Comparison of ENCODE assay signal across 11 cellular contexts in genomic region chr3:25455316-25456232, GRCh38. TPM values are rescaled to one million over a fixed set of nuclear protein-coding genes. Genes with fewer than 3 reads are reported as not detected.
DNase-seq lines count a peak whose midpoint lies in the region; ATAC-seq and TF ChIP-seq lines count a peak whose summit lies in the region.
"Had no signal": no experiment of that assay in that cellular context is flagged by ENCODE, and none has a peak within 500 bp of the region (broad histone marks: within the 10 kb centered on the region; RNA-seq: fewer than 3 reads in every experiment).

No MANE protein-coding gene starts in this region.

- peak overlapping the region; percentile 25 to 77 (median 72) for H3K27ac ChIP-seq in heart right ventricle
- H3K27ac ChIP-seq: foreskin keratinocyte, Peyer's patch had no signal

- peak overlapping the region; percentile 5 for H3K4me3 ChIP-seq in adipocyte (ENCODE audit: low read length)
- peak overlapping the region in 3 of 10 donors; percentile 5 to 23 (median 18) for H3K4me3 ChIP-seq in heart right ventricle
- H3K4me3 ChIP-seq: Peyer's patch had no signal

- intact Hi-C loops in heart right ventricle (cut with DNase I) (loop anchor here in 1 of 10 donors (2.0 kb wide), 1 partner anchor 27 kb away; the partner anchor contains the start of gene RARB), sciatic nerve (cut with DNase I) (no loop called here)

- 32 to 37% methylated on average over 9 of the region's 9 CpGs for WGBS in heart right ventricle, 2 donors

- no peaks in the 10 kb centered on the region for H3K27me3 ChIP-seq in adipocyte (replicated peaks; ENCODE audit: control insufficient read depth, insufficient read depth, low read length)
- H3K27me3 ChIP-seq in heart right ventricle: no peaks in the 10 kb centered on the region
- H3K27me3 ChIP-seq: foreskin keratinocyte, Peyer's patch had no signal

- DNase-seq in EH (ENCODE audit: low read depth) (peak; percentile 95), adipocyte (ENCODE audit: low read depth) (peak; percentile 81), heart right ventricle (peak in 1 of 2 donors; percentile 40), sciatic nerve (ENCODE audit: low spot score) (no peak), COLO829 (ENCODE audit: low spot score) (no peak)
- no peak for DNase-seq in effector CD4-positive, alpha-beta T cell
- DNase-seq: Peyer's patch had no signal

- H3K9ac ChIP-seq in adipocyte (ENCODE audit: low read length): peak overlapping the region; percentile 18

- no peaks in the 10 kb centered on the region for H3K9me3 ChIP-seq in adipocyte (ENCODE audit: control insufficient read depth, low read length)
- no peaks in the 10 kb centered on the region for H3K9me3 ChIP-seq in heart right ventricle
- H3K9me3 ChIP-seq: Peyer's patch had no signal

- H3K36me3 ChIP-seq in adipocyte (ENCODE audit: control insufficient read depth, insufficient read depth, low read length, severe bottlenecking): no peaks in the 10 kb centered on the region
- no peaks in the 10 kb centered on the region for H3K36me3 ChIP-seq in heart right ventricle
- H3K36me3 ChIP-seq: Peyer's patch had no signal

- ATAC-seq in heart right ventricle (peak; percentile 56 to 84 (median 76)), sciatic nerve (peak; percentile 88), GM21717 (IDR thresholded peaks at IDR 0.05; ENCODE audit: unreplicated experiment) (no peak), GM21825 (IDR thresholded peaks at IDR 0.05; ENCODE audit: unreplicated experiment) (no peak)
- ATAC-seq: foreskin keratinocyte, HCT116 had no signal

- H3K4me1 ChIP-seq in adipocyte (ENCODE audit: control insufficient read depth, insufficient read depth, low read length) (peaks cover 29% of the 10 kb centered on the region), heart right ventricle (peaks cover 18 to 99% (median 68%) of the 10 kb centered on the region in 9 donors)
- H3K4me1 ChIP-seq: Peyer's patch had no signal

- no peak for TF ChIP-seq CTCF in heart right ventricle (IDR thresholded peaks at IDR 0.05)

RNA-seq across cellular contexts. Expression of gene RARB, which starts 27.5 kb away (rescaled TPM):
- total RNA-seq in heart right ventricle (10 to 100 TPM in 9 of 10 donors, 1 to 10 TPM in 1; 8.6 to 23.2 (median 19.0) TPM), sciatic nerve (15.2 TPM)
- polyA plus RNA-seq in heart right ventricle: 1 to 10 TPM; 3.6 to 6.5 TPM
- total RNA-seq: foreskin keratinocyte had no signal
- polyA plus RNA-seq: foreskin keratinocyte had no signal

Comparison
In these comparisons a context has a peak if more than half of its experiments do, and no peak if none do; other contexts are left out.
1. DNase-seq: peak in EH (single experiment) and adipocyte (single experiment); none in sciatic nerve (single experiment), effector CD4-positive, alpha-beta T cell (single experiment) and COLO829 (single experiment).
2. ATAC-seq: peak in heart right ventricle (8 of 8) and sciatic nerve (single experiment); none in GM21717 (single experiment) and GM21825 (single experiment).